ENCODE assay signal across 17 cellular contexts in genomic region chr16:57123969-57124674, GRCh38. TPM values are rescaled to one million over a fixed set of nuclear protein-coding genes. Genes with fewer than 3 reads are reported as not detected.
DNase-seq lines count a peak whose midpoint lies in the region; ATAC-seq lines count a peak whose summit lies in the region.
"Had no signal": no experiment of that assay in that cellular context is flagged by ENCODE, and none has a peak within 500 bp of the region (broad histone marks: within the 10 kb centered on the region; RNA-seq: fewer than 3 reads in every experiment).

No MANE protein-coding gene starts in this region.

- no peaks in the 10 kb centered on the region for H3K36me3 Mint-ChIP-seq in activated CD4-positive, alpha-beta memory T cell treated with anti-CD3 and anti-CD28 coated beads for 36 hours
- no peaks in the 10 kb centered on the region for H3K36me3 Mint-ChIP-seq in activated CD4-positive, alpha-beta memory T cell treated with anti-CD3 and anti-CD28 coated beads, Interleukin-2, amount 10 ng/mL, durations not matched to agents 7 days and 5 days (ENCODE audit: low read depth)

- no peak overlapping the region for H3K4me3 Mint-ChIP-seq in activated CD4-positive, alpha-beta memory T cell treated with anti-CD3 and anti-CD28 coated beads for 36 hours
- H3K4me3 Mint-ChIP-seq in activated CD4-positive, alpha-beta memory T cell treated with anti-CD3 and anti-CD28 coated beads, Interleukin-2, amount 10 ng/mL, durations not matched to agents 7 days and 5 days: no peak overlapping the region
- H3K4me3 Mint-ChIP-seq in stimulated activated naive CD8-positive, alpha-beta T cell treated with anti-CD3 and anti-CD28 coated beads, Interleukin-15, amount 100 ng/mL, for 72 hours: peak overlapping the region; percentile 9 to 28

- H3K9me3 ChIP-seq in NT2/D1 (ENCODE audit: insufficient read depth, low read length): no peaks in the 10 kb centered on the region
- H3K9me3 ChIP-seq: mucosa of descending colon had no signal

- no peaks in the 10 kb centered on the region for H3K9me3 Mint-ChIP-seq in activated CD4-positive, alpha-beta memory T cell treated with anti-CD3 and anti-CD28 coated beads for 36 hours
- H3K9me3 Mint-ChIP-seq in activated CD4-positive, alpha-beta memory T cell treated with anti-CD3 and anti-CD28 coated beads, Interleukin-2, amount 10 ng/mL, durations not matched to agents 7 days and 5 days: no peaks in the 10 kb centered on the region
- no peaks in the 10 kb centered on the region for H3K9me3 Mint-ChIP-seq in stimulated activated naive CD8-positive, alpha-beta T cell treated with anti-CD3 and anti-CD28 coated beads, Interleukin-15, amount 100 ng/mL, for 72 hours

- H3K4me1 Mint-ChIP-seq in activated CD4-positive, alpha-beta memory T cell treated with anti-CD3 and anti-CD28 coated beads for 36 hours (ENCODE audit: low read depth): peaks cover 46% of the 10 kb centered on the region
- peaks cover 47% of the 10 kb centered on the region for H3K4me1 Mint-ChIP-seq in activated CD4-positive, alpha-beta memory T cell treated with anti-CD3 and anti-CD28 coated beads, Interleukin-2, amount 10 ng/mL, durations not matched to agents 7 days and 5 days
- H3K4me1 Mint-ChIP-seq in stimulated activated naive CD8-positive, alpha-beta T cell treated with anti-CD3 and anti-CD28 coated beads, Interleukin-15, amount 100 ng/mL, for 72 hours: peaks cover 57% of the 10 kb centered on the region

- H3K27ac ChIP-seq in cingulate gyrus (ENCODE audit: low read depth, low read length): peak overlapping the region; percentile 60

- H3K4me1 ChIP-seq in NT2/D1 (ENCODE audit: insufficient read depth, insufficient read length): peaks cover 4% of the 10 kb centered on the region

- no peak overlapping the region for H3K4me3 ChIP-seq in NT2/D1 (ENCODE audit: insufficient read length, low read depth)
- H3K4me3 ChIP-seq: mucosa of descending colon had no signal

- H3K27me3 ChIP-seq in NT2/D1 (ENCODE audit: insufficient read depth, insufficient read length): no peaks in the 10 kb centered on the region

- DNase-seq in activated CD4-positive, alpha-beta memory T cell treated with anti-CD3 and anti-CD28 coated beads for 36 hours: no peak
- DNase-seq in activated CD4-positive, alpha-beta memory T cell treated with anti-CD3 and anti-CD28 coated beads, Interleukin-2, amount 10 ng/mL, durations not matched to agents 7 days and 5 days: no peak
- no peak for DNase-seq in NT2/D1 (ENCODE audit: low read depth, low spot score)
- DNase-seq in stimulated activated naive CD8-positive, alpha-beta T cell treated with anti-CD3 and anti-CD28 coated beads, Interleukin-15, amount 100 ng/mL, for 72 hours: no peak
- DNase-seq in pons (ENCODE audit: low spot score): no peak
- no peak for DNase-seq in DMS79 treated with DMSO at 0.1 percent for 48 hours (lab: John Stamatoyannopoulos, UW)
- no peak for DNase-seq in mesenteric fat pad (ENCODE audit: low spot score)
- DNase-seq: activated T-cell treated with anti-CD3 and anti-CD28 coated beads, Interleukin-2, amount 50 U/mL, for 48 hours; DMS 273 treated with DMSO at 0.1 percent for 48 hours; Karpas-422; kidney glomerular epithelial cell; mucosa of descending colon; NCI-H1694; NCI-H526 had no signal

- peak overlapping the region; percentile 44 for H3K27ac Mint-ChIP-seq in activated CD4-positive, alpha-beta memory T cell treated with anti-CD3 and anti-CD28 coated beads for 36 hours
- H3K27ac Mint-ChIP-seq in activated CD4-positive, alpha-beta memory T cell treated with anti-CD3 and anti-CD28 coated beads, Interleukin-2, amount 10 ng/mL, durations not matched to agents 7 days and 5 days: no peak overlapping the region
- peak overlapping the region; percentile 35 to 54 for H3K27ac Mint-ChIP-seq in stimulated activated naive CD8-positive, alpha-beta T cell treated with anti-CD3 and anti-CD28 coated beads, Interleukin-15, amount 100 ng/mL, for 72 hours
- H3K27ac Mint-ChIP-seq: progenitor cell of endocrine pancreas had no signal

- POLR2A ChIA-PET in activated CD4-positive, alpha-beta memory T cell treated with anti-CD3 and anti-CD28 coated beads for 36 hours (lab: Charles Lee): no interaction called here
- POLR2A ChIA-PET in activated CD4-positive, alpha-beta memory T cell treated with anti-CD3 and anti-CD28 coated beads, Interleukin-2, amount 10 ng/mL, durations not matched to agents 7 days and 5 days (lab: Charles Lee): no interaction called here

- CTCF ChIA-PET in activated CD4-positive, alpha-beta memory T cell treated with anti-CD3 and anti-CD28 coated beads for 36 hours (lab: Charles Lee): interaction anchor here (1.0 to 1.7 kb wide), 2 partner anchors 31 to 39 kb away, joined by 3 read pairs; no protein-coding TSS in a partner anchor
- CTCF ChIA-PET in activated CD4-positive, alpha-beta memory T cell treated with anti-CD3 and anti-CD28 coated beads, Interleukin-2, amount 10 ng/mL, durations not matched to agents 7 days and 5 days (lab: Charles Lee): no interaction called here

- H3K9ac ChIP-seq in NT2/D1 (ENCODE audit: insufficient read length, low read depth): peak overlapping the region; percentile 42

- H3K27me3 Mint-ChIP-seq in activated CD4-positive, alpha-beta memory T cell treated with anti-CD3 and anti-CD28 coated beads for 36 hours: no peaks in the 10 kb centered on the region
- H3K27me3 Mint-ChIP-seq in activated CD4-positive, alpha-beta memory T cell treated with anti-CD3 and anti-CD28 coated beads, Interleukin-2, amount 10 ng/mL, durations not matched to agents 7 days and 5 days: no peaks in the 10 kb centered on the region
- no peaks in the 10 kb centered on the region for H3K27me3 Mint-ChIP-seq in stimulated activated naive CD8-positive, alpha-beta T cell treated with anti-CD3 and anti-CD28 coated beads, Interleukin-15, amount 100 ng/mL, for 72 hours
- H3K27me3 Mint-ChIP-seq: progenitor cell of endocrine pancreas had no signal

- intact Hi-C loops in activated CD4-positive, alpha-beta memory T cell treated with anti-CD3 and anti-CD28 coated beads for 36 hours (cut with micrococcal nuclease): no loop called here

- no peak for ATAC-seq in stimulated activated naive CD8-positive, alpha-beta T cell treated with anti-CD3 and anti-CD28 coated beads, Interleukin-15, amount 100 ng/mL, for 72 hours
- ATAC-seq: activated CD4-positive, CD25-positive, alpha-beta regulatory T cell treated with anti-CD3 and anti-CD28 coated beads, Interleukin-2, amount 50 U/mL, for 24 hours; mucosa of descending colon had no signal

- peaks cover 57% of the 10 kb centered on the region for H3K36me3 ChIP-seq in NT2/D1 (ENCODE audit: insufficient read depth, insufficient read length, low read length)

RNA-seq across cellular contexts. Expression of gene CPNE2, which starts 31.7 kb away (rescaled TPM):
- 1 to 10 TPM; 7.3 to 8.1 TPM for total RNA-seq in activated CD4-positive, alpha-beta memory T cell treated with anti-CD3 and anti-CD28 coated beads for 36 hours
- total RNA-seq in activated CD4-positive, alpha-beta memory T cell treated with anti-CD3 and anti-CD28 coated beads, Interleukin-2, amount 10 ng/mL, durations not matched to agents 7 days and 5 days: 1 to 10 TPM; 4.6 to 4.8 TPM
- total RNA-seq in mesenteric fat pad: 60.1 TPM

Comparison
In these comparisons a context has a peak if more than half of its experiments do, and no peak if none do; other contexts are left out.
1. H3K4me3 Mint-ChIP-seq: peak in stimulated activated naive CD8-positive, alpha-beta T cell treated with anti-CD3 and anti-CD28 coated beads, Interleukin-15, amount 100 ng/mL, for 72 hours (2 of 2); none in activated CD4-positive, alpha-beta memory T cell treated with anti-CD3 and anti-CD28 coated beads for 36 hours (single experiment) and activated CD4-positive, alpha-beta memory T cell treated with anti-CD3 and anti-CD28 coated beads, Interleukin-2, amount 10 ng/mL, durations not matched to agents 7 days and 5 days (single experiment).